Comparison of ENCODE assay signal across 8 cellular contexts in genomic region chr15:101652098-101652782, GRCh38. TPM values are rescaled to one million over a fixed set of nuclear protein-coding genes. Genes with fewer than 3 reads are reported as not detected.
DNase-seq lines count a peak whose midpoint lies in the region; ATAC-seq and TF ChIP-seq lines count a peak whose summit lies in the region.

Gene TM2D3 (minus strand): TSS chr15:101652381. CDS start chr15:101652361, 20 bp downstream.

- H3K27me3 ChIP-seq in uterus = no peaks in the 10 kb centered on the region

- peak; percentile 94 to 96 for TF ChIP-seq POLR2A in uterus (IDR thresholded peaks at IDR 0.05)

- peak within 1 kb of the TSS; percentile 74 to 85 for H3K4me3 ChIP-seq in uterus

- no peaks in the 10 kb centered on the region for H3K9me3 ChIP-seq in uterus

- H3K27ac ChIP-seq in uterus = peak within 1 kb of the TSS; percentile 90 to 96

- in situ Hi-C loops in GM13976 (cut with MboI; ENCODE audit: low sequenced_read_pairs, unreplicated experiment) = no loop called here

- ATAC-seq in HG02852 (IDR thresholded peaks at IDR 0.05; ENCODE audit: unreplicated experiment) (peak; percentile 80), left ventricle myocardium superior (peak; percentile 97)

- no peaks in the 10 kb centered on the region for H3K36me3 ChIP-seq in uterus

- H3K4me1 ChIP-seq in uterus = peaks cover 8 to 11% of the 10 kb centered on the region in 2 donors

- DNase-seq in GM13976 (ENCODE audit: low spot score) (peak; percentile 97), NCI-H146 treated with DMSO at 0.1 percent for 48 hours (lab: John Stamatoyannopoulos, UW; ENCODE audit: unreplicated experiment) (peak; percentile 82), amniotic stem cell (lab: John Stamatoyannopoulos, UW) (peak; percentile 93), left ventricle myocardium superior (peak; percentile 98), pulmonary artery endothelial cell (ENCODE audit: low read depth, low spot score) (peak; percentile 84), uterus (peak; percentile 90 to 94)

- TF ChIP-seq CTCF in GM13976 (IDR thresholded peaks at IDR 0.05; ENCODE audit: borderline replicate concordance, control extremely low read depth, extremely low read depth, insufficient read depth, missing control alignments) (peak; percentile 64), uterus (IDR thresholded peaks at IDR 0.05) (peak; percentile 57 to 98 (median 88))

- intact Hi-C loops in T-helper 1 cell treated with Interleukin-12 subunit alpha and Interleukin-12 subunit beta and Interleukin-4 antibody, amounts not matched to agents 30 ng/mL and 1 ng/mL, for 36 hours (cut with micrococcal nuclease) = loop anchor here (1.0 to 5.0 kb wide), 10 partner anchors 11 to 1725 kb away; partner anchors contain the start of genes ASB7, LINS1 and SELENOS
- intact Hi-C loops in left ventricle myocardium superior (cut with micrococcal nuclease) (no loop called here), uterus (cut with DNase I; ENCODE audit: low total_unique reads) (loop anchor here (5.0 kb wide), 1 partner anchor 355 kb away; the partner anchor contains the start of gene SNRPA1)

RNA-seq across cellular contexts. Expression of gene TM2D3, which starts in this region (rescaled TPM):
- 44.4 and 46.2 TPM in 2 replicates for total RNA-seq in T-helper 1 cell treated with Interleukin-12 subunit alpha and Interleukin-12 subunit beta and Interleukin-4 antibody, amounts not matched to agents 30 ng/mL and 1 ng/mL, for 36 hours
- total RNA-seq in left ventricle myocardium superior (48.7 TPM), pulmonary artery endothelial cell (33.5 and 41.8 TPM in 2 replicates), uterus (10 to 100 TPM; 14.7 to 65.0 (median 46.5) TPM)

Comparison
In these comparisons a context has a peak if more than half of its experiments do, and no peak if none do; other contexts are left out.
1. Peak in every context shown above with its lines: DNase-seq, ATAC-seq, H3K4me3 ChIP-seq and H3K27ac ChIP-seq.